10 cellular contexts compared by ENCODE assay signal in the genomic region with DNA sequence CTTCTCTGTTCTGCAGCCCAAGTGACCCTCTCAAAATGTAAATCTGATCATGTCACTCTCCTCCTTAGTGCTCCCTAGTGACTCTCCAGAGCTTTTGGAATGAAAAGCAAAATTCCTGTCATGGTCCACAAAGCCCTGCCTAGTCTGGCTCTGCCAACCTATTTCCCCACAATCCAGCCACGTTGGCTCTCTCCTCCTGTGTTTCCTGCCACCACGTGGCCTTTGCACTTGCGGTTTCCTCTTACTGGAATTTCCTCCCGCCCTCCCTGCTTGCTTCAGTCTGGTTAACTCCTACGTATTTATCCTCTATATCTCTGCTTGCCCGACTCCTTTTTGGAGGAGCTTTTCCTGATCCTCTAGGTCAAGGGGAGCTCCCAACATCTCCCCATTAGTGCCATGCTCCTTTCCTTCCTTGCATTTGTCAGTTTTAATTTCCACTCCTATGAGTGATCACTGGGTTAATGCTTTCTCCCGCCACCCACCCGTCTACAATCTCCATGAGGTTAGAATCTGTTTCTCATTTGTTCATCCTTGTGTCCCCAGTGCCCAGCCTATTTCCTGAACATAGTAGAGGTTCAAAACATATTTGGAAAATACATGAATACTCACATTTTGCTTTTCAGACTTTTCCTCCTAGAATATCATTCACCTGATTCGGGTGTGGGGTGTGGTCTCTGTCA.
DNase-seq lines count a peak whose midpoint lies in the region; ATAC-seq, FAIRE-seq and TF ChIP-seq lines count a peak whose summit lies in the region.
"Had no signal": no experiment of that assay in that cellular context is flagged by ENCODE, and none has a peak within 500 bp of the region (broad histone marks: within the 10 kb centered on the region; RNA-seq: fewer than 3 reads in every experiment).

No MANE protein-coding gene starts in this region.

- peak overlapping the region; percentile 31 for H3K27ac ChIP-seq in stomach smooth muscle (ENCODE audit: low read length)

- no peak for TF ChIP-seq POLR2A in H54 (IDR thresholded peaks at IDR 0.05; ENCODE audit: low read depth, low read length)

- H3K4me1 ChIP-seq in stomach smooth muscle (ENCODE audit: control insufficient read depth, insufficient read depth, low read length) = peaks cover 3% of the 10 kb centered on the region

- in situ Hi-C loops in astrocyte of the spinal cord (cut with HindIII; ENCODE audit: low sequenced_read_pairs) = no loop called here

- no peak overlapping the region for H3K4me3 ChIP-seq in astrocyte of the spinal cord (ENCODE audit: low read depth, low read length)
- no peak overlapping the region for H3K4me3 ChIP-seq in stomach smooth muscle (ENCODE audit: low read length in 2 of 2)

- H3K9ac ChIP-seq in stomach smooth muscle (ENCODE audit: low read length in 2 of 2) = no peak overlapping the region

- TF ChIP-seq CTCF in astrocyte of the spinal cord (IDR thresholded peaks at IDR 0.05; ENCODE audit: low read depth, low read length) = no peak

- no peaks in the 10 kb centered on the region for H3K27me3 ChIP-seq in stomach smooth muscle (ENCODE audit: control insufficient read depth in 1 of 2, insufficient read depth in 2 of 2, low read length in 2 of 2)

- no peaks in the 10 kb centered on the region for H3K9me3 ChIP-seq in stomach smooth muscle (ENCODE audit: control insufficient read depth in 2 of 2, low read length in 2 of 2)

- DNase-seq in H54 (ENCODE audit: insufficient read length, low spot score) (no peak), astrocyte of the spinal cord (ENCODE audit: low read depth, low spot score) (peak; percentile 66), iris pigment epithelial cell (ENCODE audit: low read depth) (peak; percentile 86), NCI-H446 treated with DMSO at 0.1 percent for 48 hours (lab: John Stamatoyannopoulos, UW) (no peak), NCI-H2107 treated with DMSO at 0.1 percent for 48 hours (lab: John Stamatoyannopoulos, UW; ENCODE audit: unreplicated experiment) (no peak)
- DNase-seq in activated CD4-positive, CD25-positive, alpha-beta regulatory T cell treated with anti-CD3 and anti-CD28 coated beads, Interleukin-2, amount 50 U/mL, for 72 hours = no peak
- DNase-seq: activated gamma-delta T cell, GOT3 had no signal

- peaks cover 0 to 4% of the 10 kb centered on the region in 2 donors for H3K36me3 ChIP-seq in stomach smooth muscle (ENCODE audit: control insufficient read depth in 2 of 2, insufficient read depth in 2 of 2, low read length in 2 of 2)

- no peak for ATAC-seq in HG03378 (IDR thresholded peaks at IDR 0.05; ENCODE audit: unreplicated experiment)

- FAIRE-seq in H54 (lab: Jason Lieb, UNC) = peak; percentile 87

Comparison
In these comparisons a context has a peak if more than half of its experiments do, and no peak if none do; other contexts are left out.
1. DNase-seq: peak in astrocyte of the spinal cord (single experiment) and iris pigment epithelial cell (single experiment); none in H54 (single experiment), activated CD4-positive, CD25-positive, alpha-beta regulatory T cell treated with anti-CD3 and anti-CD28 coated beads, Interleukin-2, amount 50 U/mL, for 72 hours (single experiment), NCI-H446 treated with DMSO at 0.1 percent for 48 hours (single experiment) and NCI-H2107 treated with DMSO at 0.1 percent for 48 hours (single experiment).